Comparison of ENCODE assay signal across 8 cellular contexts in genomic region chr10:103416436-103417147, GRCh38. TPM values are rescaled to one million over a fixed set of nuclear protein-coding genes. Genes with fewer than 3 reads are reported as not detected.
DNase-seq lines count a peak whose midpoint lies in the region; ATAC-seq and TF ChIP-seq lines count a peak whose summit lies in the region.

No MANE protein-coding gene starts in this region.

- H3K9me3 ChIP-seq in CD4-positive, alpha-beta T cell (ENCODE audit: control insufficient read depth, low read length): no peaks in the 10 kb centered on the region
- H3K9me3 ChIP-seq in HAP-1 (no peaks in the 10 kb centered on the region), Peyer's patch (no peaks in the 10 kb centered on the region)

- no peak overlapping the region for H3K4me3 Mint-ChIP-seq in CD4-positive, alpha-beta T cell

- H3K4me1 ChIP-seq in HAP-1: no peaks in the 10 kb centered on the region
- H3K4me1 ChIP-seq in Peyer's patch: no peaks in the 10 kb centered on the region

- H3K4me3 ChIP-seq in HAP-1: no peak overlapping the region
- no peak overlapping the region for H3K4me3 ChIP-seq in Peyer's patch

- no peaks in the 10 kb centered on the region for H3K9me3 Mint-ChIP-seq in CD4-positive, alpha-beta T cell

- POLR2A ChIA-PET in CD4-positive, alpha-beta T cell (lab: Charles Lee): no interaction called here

- DNase-seq in CD4-positive, alpha-beta T cell: peak; percentile 35 to 63 (median 50)
- DNase-seq in HAP-1 (ENCODE audit: low spot score in 2 of 2): peak; percentile 32 to 66
- peak in 2 of 3 donors; percentile 79 to 91 for DNase-seq in Peyer's patch
- peak; percentile 80 for DNase-seq in activated effector memory CD4-positive, alpha-beta T cell treated with anti-CD3 and anti-CD28 coated beads, Interleukin-2, amount 50 U/mL, for 16 hours
- peak; percentile 53 for DNase-seq in glomerular visceral epithelial cell (ENCODE audit: extremely low spot score)
- DNase-seq in pulmonary artery endothelial cell (ENCODE audit: low read depth, low spot score): peak; percentile 41

- ATAC-seq in CD4-positive, alpha-beta T cell (ENCODE audit: poor library complexity): peak; percentile 54
- ATAC-seq in GM21381 (IDR thresholded peaks at IDR 0.05; ENCODE audit: unreplicated experiment): no peak
- no peak for ATAC-seq in HG02763 (IDR thresholded peaks at IDR 0.05; ENCODE audit: unreplicated experiment)

- peak; percentile 90 for TF ChIP-seq CTCF in CD4-positive, alpha-beta T cell (IDR thresholded peaks at IDR 0.05)
- peak; percentile 48 to 76 (median 70) for TF ChIP-seq CTCF in Peyer's patch (IDR thresholded peaks at IDR 0.05)

- intact Hi-C loops in CD4-positive, alpha-beta T cell (cut with DNase I, micrococcal nuclease): loop anchor here (1.0 to 5.0 kb wide), 5 partner anchors 66 to 271 kb away; no protein-coding TSS in a partner anchor

- H3K27me3 ChIP-seq in CD4-positive, alpha-beta T cell (ENCODE audit: control insufficient read depth, insufficient read depth, low read length): no peaks in the 10 kb centered on the region
- H3K27me3 ChIP-seq in HAP-1 (ENCODE audit: low read depth) (no peaks in the 10 kb centered on the region), Peyer's patch (no peaks in the 10 kb centered on the region)

- TF ChIP-seq POLR2A in Peyer's patch (IDR thresholded peaks at IDR 0.05): no peak

- peaks cover 93% of the 10 kb centered on the region for H3K36me3 Mint-ChIP-seq in CD4-positive, alpha-beta T cell (ENCODE audit: low read depth)

- H3K4me1 Mint-ChIP-seq in CD4-positive, alpha-beta T cell (ENCODE audit: low read depth): no peaks in the 10 kb centered on the region

- in situ Hi-C loops in HAP-1 (cut with MboI; ENCODE audit: low sequenced_read_pairs): no loop called here

- H3K27ac Mint-ChIP-seq in CD4-positive, alpha-beta T cell: no peak overlapping the region

- no peaks in the 10 kb centered on the region for H3K27me3 Mint-ChIP-seq in CD4-positive, alpha-beta T cell

- H3K27ac ChIP-seq in CD4-positive, alpha-beta T cell (ENCODE audit: low read depth, low read length): no peak overlapping the region
- no peak overlapping the region for H3K27ac ChIP-seq in Peyer's patch

- peaks cover 86% of the 10 kb centered on the region for H3K36me3 ChIP-seq in HAP-1 (replicated peaks)
- peaks cover 0 to 93% (median 0%) of the 10 kb centered on the region in 3 donors for H3K36me3 ChIP-seq in Peyer's patch

- CTCF ChIA-PET in CD4-positive, alpha-beta T cell (lab: Charles Lee): interaction anchor here (0.6 to 1.8 kb wide), 7 partner anchors 9 to 75 kb away, joined by 3 to 5 read pairs (median 3); partner anchors contain the start of genes ATP5MK and PDCD11

RNA-seq across cellular contexts. Expression of gene PDCD11, which starts 20.2 kb away (rescaled TPM):
- total RNA-seq in CD4-positive, alpha-beta T cell: 10 to 100 TPM; 13.3 to 16.4 TPM
- total RNA-seq in Peyer's patch: 10 to 100 TPM; 11.6 to 42.1 (median 19.0) TPM
- total RNA-seq in pulmonary artery endothelial cell: 53.0 and 75.7 TPM in 2 replicates

RNA-seq across cellular contexts. Expression of gene ATP5MK, which starts 20.3 kb away (rescaled TPM):
- total RNA-seq in CD4-positive, alpha-beta T cell: 100 to 1,000 TPM; 107 to 111 TPM
- total RNA-seq in Peyer's patch: 100 to 1,000 TPM in 3 of 4 donors, 10 to 100 TPM in 1; 78.6 to 235 (median 167) TPM
- 158 and 197 TPM in 2 replicates for total RNA-seq in pulmonary artery endothelial cell

RNA-seq across cellular contexts. Expression of gene CALHM2, which starts 35.6 kb away (rescaled TPM):
- total RNA-seq in CD4-positive, alpha-beta T cell: 1 to 10 TPM; 3.1 to 4.0 TPM
- total RNA-seq in Peyer's patch (10 to 100 TPM in 3 of 4 donors, 1 to 10 TPM in 1; 8.6 to 33.8 (median 23.1) TPM), pulmonary artery endothelial cell (9.6 and 15.7 TPM in 2 replicates)

RNA-seq across cellular contexts. Expression of gene CALHM1, which starts 42.1 kb away (rescaled TPM):
- not detected for total RNA-seq in CD4-positive, alpha-beta T cell
- total RNA-seq in Peyer's patch (under 1 TPM in 1 of 4 donors, not detected in 3; 0.85 TPM), pulmonary artery endothelial cell (not detected in 2 replicates)

RNA-seq across cellular contexts. Expression of gene TAF5, which starts 48.8 kb away (rescaled TPM):
- 1 to 10 TPM; 3.8 to 4.0 TPM for total RNA-seq in CD4-positive, alpha-beta T cell
- total RNA-seq in Peyer's patch: 1 to 10 TPM; 3.6 to 7.0 (median 5.3) TPM
- total RNA-seq in pulmonary artery endothelial cell: 4.7 and 10.5 TPM in 2 replicates
